Comparison of ENCODE assay signal across 6 cellular contexts in the genomic region with DNA sequence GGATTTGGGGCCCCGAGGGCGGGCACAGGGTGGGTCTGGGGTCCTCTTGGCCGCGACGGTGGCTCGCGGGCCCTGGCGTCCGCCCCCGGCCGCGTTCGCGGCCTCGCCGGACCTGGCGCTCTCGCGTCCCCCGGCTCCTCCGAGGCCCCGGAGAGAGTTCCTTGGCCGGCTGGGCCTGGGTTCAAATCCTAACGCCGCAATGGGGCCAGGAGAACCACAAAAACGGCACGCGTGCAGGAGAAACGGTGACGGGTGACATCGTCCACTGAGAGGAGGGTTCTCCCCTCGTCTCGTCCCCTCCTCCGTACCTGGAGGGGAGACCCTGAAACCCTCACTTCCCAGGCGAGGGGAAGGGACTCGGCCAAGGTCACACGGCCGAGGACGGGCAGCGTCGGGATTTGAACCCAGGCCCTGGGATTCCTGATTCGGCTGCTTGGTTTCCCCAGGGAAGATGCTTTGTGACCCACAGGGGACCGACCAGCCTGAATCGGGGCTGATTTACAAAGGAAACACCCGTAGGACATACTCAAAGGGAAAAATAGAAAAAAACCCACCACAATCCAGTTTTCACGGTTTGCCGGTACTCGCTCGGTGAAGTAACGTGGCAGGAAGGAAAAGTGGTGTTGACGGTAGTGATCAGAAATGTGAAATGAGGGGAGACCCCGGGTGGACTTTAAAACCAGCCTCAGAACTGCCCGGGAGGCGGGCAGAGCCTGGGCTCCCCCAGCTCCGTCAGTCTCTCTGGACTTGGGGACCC.
DNase-seq lines count a peak whose midpoint lies in the region; ATAC-seq lines count a peak whose summit lies in the region.

No MANE protein-coding gene starts in this region.

- no peaks in the 10 kb centered on the region for H3K9me3 Mint-ChIP-seq in activated naive CD4-positive, alpha-beta T cell treated with anti-CD3 and anti-CD28 coated beads, Interleukin-2, amount 50 U/mL, for 24 hours
- no peaks in the 10 kb centered on the region for H3K9me3 Mint-ChIP-seq in memory B cell

- peaks cover 30% of the 10 kb centered on the region for H3K36me3 Mint-ChIP-seq in activated naive CD4-positive, alpha-beta T cell treated with anti-CD3 and anti-CD28 coated beads, Interleukin-2, amount 50 U/mL, for 24 hours
- peaks cover 23% of the 10 kb centered on the region for H3K36me3 Mint-ChIP-seq in memory B cell

- H3K27me3 Mint-ChIP-seq in activated naive CD4-positive, alpha-beta T cell treated with anti-CD3 and anti-CD28 coated beads, Interleukin-2, amount 50 U/mL, for 24 hours: no peaks in the 10 kb centered on the region
- no peaks in the 10 kb centered on the region for H3K27me3 Mint-ChIP-seq in memory B cell

- ATAC-seq in memory B cell (ENCODE audit: low read depth): no peak

- peaks cover 67% of the 10 kb centered on the region for H3K4me1 Mint-ChIP-seq in activated naive CD4-positive, alpha-beta T cell treated with anti-CD3 and anti-CD28 coated beads, Interleukin-2, amount 50 U/mL, for 24 hours
- H3K4me1 Mint-ChIP-seq in memory B cell: peaks cover 44% of the 10 kb centered on the region

- DNase-seq in DMS 273 (lab: John Stamatoyannopoulos, UW; ENCODE audit: unreplicated experiment): peak; percentile 60
- DNase-seq in DMS 273 treated with DMSO at 0.1 percent for 48 hours (lab: John Stamatoyannopoulos, UW): no peak
- DNase-seq in memory B cell (ENCODE audit: low spot score in 2 of 2): peak in 1 of 2 donors; percentile 16
- DNase-seq in GM19238 (ENCODE audit: insufficient read length, low spot score): no peak
- no peak for DNase-seq in GOT3 (lab: John Stamatoyannopoulos, UW)

- peak overlapping the region; percentile 100 for H3K4me3 Mint-ChIP-seq in activated naive CD4-positive, alpha-beta T cell treated with anti-CD3 and anti-CD28 coated beads, Interleukin-2, amount 50 U/mL, for 24 hours
- H3K4me3 Mint-ChIP-seq in memory B cell: peak overlapping the region; percentile 99

- peak overlapping the region; percentile 100 for H3K27ac Mint-ChIP-seq in activated naive CD4-positive, alpha-beta T cell treated with anti-CD3 and anti-CD28 coated beads, Interleukin-2, amount 50 U/mL, for 24 hours
- H3K27ac Mint-ChIP-seq in memory B cell: peak overlapping the region; percentile 98
